ENCODE assay signal across 10 cellular contexts in genomic region chr6:169326067-169326799, GRCh38.
DNase-seq lines count a peak whose midpoint lies in the region; ATAC-seq and TF ChIP-seq lines count a peak whose summit lies in the region.
"Had no signal": no experiment of that assay in that cellular context is flagged by ENCODE, and none has a peak within 500 bp of the region (broad histone marks: within the 10 kb centered on the region; RNA-seq: fewer than 3 reads in every experiment).

No MANE protein-coding gene starts in this region.

- in situ Hi-C loops in ACHN (cut with HindIII; ENCODE audit: low pct_ligation_motif_present, low pct_unique_long_range_greater_than_20kb, low sequenced_read_pairs) = no loop called here

- H3K27ac Mint-ChIP-seq in activated CD4-positive, alpha-beta memory T cell treated with anti-CD3 and anti-CD28 coated beads, Interleukin-2, amount 10 ng/mL, durations not matched to agents 7 days and 5 days = no peak overlapping the region

- ATAC-seq in SK-N-SH treated with all-trans-retinoic acid at 6 μM for 48 hours (peak; percentile 88), GM21576 (IDR thresholded peaks at IDR 0.05; ENCODE audit: unreplicated experiment) (no peak)

- peaks cover 7% of the 10 kb centered on the region for H3K27me3 Mint-ChIP-seq in activated CD4-positive, alpha-beta memory T cell treated with anti-CD3 and anti-CD28 coated beads, Interleukin-2, amount 10 ng/mL, durations not matched to agents 7 days and 5 days

- H3K9me3 Mint-ChIP-seq in activated CD4-positive, alpha-beta memory T cell treated with anti-CD3 and anti-CD28 coated beads, Interleukin-2, amount 10 ng/mL, durations not matched to agents 7 days and 5 days = no peaks in the 10 kb centered on the region

- H3K36me3 Mint-ChIP-seq in activated CD4-positive, alpha-beta memory T cell treated with anti-CD3 and anti-CD28 coated beads, Interleukin-2, amount 10 ng/mL, durations not matched to agents 7 days and 5 days (ENCODE audit: low read depth) = no peaks in the 10 kb centered on the region

- no peaks in the 10 kb centered on the region for H3K4me1 Mint-ChIP-seq in activated CD4-positive, alpha-beta memory T cell treated with anti-CD3 and anti-CD28 coated beads, Interleukin-2, amount 10 ng/mL, durations not matched to agents 7 days and 5 days

- POLR2A ChIA-PET in HEK293T (lab: Yijun Ruan, JAX) = no interaction called here
- POLR2A ChIA-PET in activated CD4-positive, alpha-beta memory T cell treated with anti-CD3 and anti-CD28 coated beads, Interleukin-2, amount 10 ng/mL, durations not matched to agents 7 days and 5 days (lab: Charles Lee) = no interaction called here

- DNase-seq in ACHN (peak; percentile 34), HEK293T (ENCODE audit: extremely low spot score) (peak; percentile 48), hepatic stellate cell (ENCODE audit: low spot score) (peak; percentile 42), NCI-H446 treated with DMSO at 0.1 percent for 48 hours (lab: John Stamatoyannopoulos, UW) (no peak)
- no peak for DNase-seq in activated CD4-positive, alpha-beta memory T cell treated with anti-CD3 and anti-CD28 coated beads, Interleukin-2, amount 10 ng/mL, durations not matched to agents 7 days and 5 days
- DNase-seq in stimulated activated CD4-positive, alpha-beta T cell treated with anti-CD3 and anti-CD28 coated beads, Interleukin-4, amount 100 ng/mL, for 4 hours = no peak
- DNase-seq: activated effector memory CD4-positive, alpha-beta T cell treated with Interleukin-2 at 50 U/mL for 16 hours; NCI-H526 treated with DMSO at 0.1 percent for 48 hours had no signal

- CTCF ChIA-PET in HEK293T (lab: Yijun Ruan, JAX) = no interaction called here
- CTCF ChIA-PET in activated CD4-positive, alpha-beta memory T cell treated with anti-CD3 and anti-CD28 coated beads, Interleukin-2, amount 10 ng/mL, durations not matched to agents 7 days and 5 days (lab: Charles Lee) = no interaction called here

- no peak overlapping the region for H3K4me3 Mint-ChIP-seq in activated CD4-positive, alpha-beta memory T cell treated with anti-CD3 and anti-CD28 coated beads, Interleukin-2, amount 10 ng/mL, durations not matched to agents 7 days and 5 days

TF ChIP-seq in HEK293T, 16 proteins besides CTCF, POLR2A, EP300 and RAD21:
- TF ChIP-seq LEF1 (IDR thresholded peaks at IDR 0.05; ENCODE audit: borderline replicate concordance) (no peak), NFRKB (IDR thresholded peaks at IDR 0.05) (no peak), TARDBP (IDR thresholded peaks at IDR 0.05) (no peak), ELF4 (IDR thresholded peaks at IDR 0.05) (no peak), L3MBTL2 (conservative IDR thresholded peaks at IDR 0.05) (no peak)

TF ChIP-seq in SK-N-SH treated with all-trans-retinoic acid at 6 μM for 48 hours, 23 proteins besides CTCF, POLR2A, EP300 and RAD21:
- no peak for TF ChIP-seq RARB (CRISPR knock-in tag; IDR thresholded peaks at IDR 0.05)
TF ChIP-seq in SK-N-SH treated with all-trans-retinoic acid at 6 μM for 48 hours: peak in this region for 0.

Comparison
In these comparisons a context has a peak if more than half of its experiments do, and no peak if none do; other contexts are left out.
1. DNase-seq: peak in ACHN (single experiment), HEK293T (single experiment) and hepatic stellate cell (single experiment); none in activated CD4-positive, alpha-beta memory T cell treated with anti-CD3 and anti-CD28 coated beads, Interleukin-2, amount 10 ng/mL, durations not matched to agents 7 days and 5 days (single experiment), NCI-H446 treated with DMSO at 0.1 percent for 48 hours (single experiment) and stimulated activated CD4-positive, alpha-beta T cell treated with anti-CD3 and anti-CD28 coated beads, Interleukin-4, amount 100 ng/mL, for 4 hours (0 of 2).